ENCODE assay signal across 14 cellular contexts in the genomic region with DNA sequence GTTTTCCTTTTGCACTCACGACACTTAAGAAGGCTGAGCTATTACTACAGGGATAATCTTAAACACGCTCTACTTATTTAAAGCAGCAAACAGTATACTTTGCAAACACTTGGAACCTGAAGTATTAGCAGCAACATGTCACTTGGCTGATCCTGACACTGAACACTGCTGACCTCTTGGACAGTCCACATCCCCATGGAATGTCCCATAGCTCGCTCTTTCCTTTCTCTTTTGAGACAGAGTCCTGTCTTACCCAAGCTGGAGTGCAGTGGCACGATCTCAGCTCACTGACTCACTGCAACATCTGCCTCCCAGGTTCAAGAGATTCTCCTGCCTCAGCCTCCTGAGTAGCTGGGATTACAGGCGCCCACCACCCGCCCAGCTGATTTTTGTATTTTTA. TPM values are rescaled to one million over a fixed set of nuclear protein-coding genes. Genes with fewer than 3 reads are reported as not detected.
DNase-seq lines count a peak whose midpoint lies in the region; ATAC-seq and TF ChIP-seq lines count a peak whose summit lies in the region.
"Had no signal": no experiment of that assay in that cellular context is flagged by ENCODE, and none has a peak within 500 bp of the region (broad histone marks: within the 10 kb centered on the region; RNA-seq: fewer than 3 reads in every experiment).

No MANE protein-coding gene starts in this region.

- 89 to 95% (median 93%) methylated on average over 6 of the region's 6 CpGs for WGBS in spleen, 5 donors

- peak overlapping the region; percentile 35 for H3K27ac ChIP-seq in OCI-LY1 (ENCODE audit: low read depth, low read length, poor library complexity, severe bottlenecking)
- no peak overlapping the region for H3K27ac ChIP-seq in neural progenitor cell
- H3K27ac ChIP-seq in spleen: no peak overlapping the region
- H3K27ac ChIP-seq: C4-2B had no signal

- peaks cover 67% of the 10 kb centered on the region for H3K36me3 ChIP-seq in OCI-LY1 (ENCODE audit: insufficient read depth, low read length)
- H3K36me3 ChIP-seq in neural progenitor cell: no peaks in the 10 kb centered on the region
- H3K36me3 ChIP-seq in spleen: peaks cover 0 to 88% (median 36%) of the 10 kb centered on the region in 6 donors

- DNase-seq in chondrocyte (ENCODE audit: low spot score) (peak; percentile 11), neural progenitor cell (ENCODE audit: low spot score) (no peak), spleen (peak; percentile 15), sciatic nerve (ENCODE audit: low spot score) (no peak), GM13976 (ENCODE audit: low spot score) (no peak)
- DNase-seq in activated CD4-positive, alpha-beta T cell treated with anti-CD3 and anti-CD28 coated beads for 1 hour: no peak
- DNase-seq: CD4-positive, alpha-beta memory T cell; DMS153; DMS79 treated with DMSO at 0.1 percent for 48 hours; EL had no signal

- H3K4me2 ChIP-seq in OCI-LY1 (ENCODE audit: low read length) (no peak overlapping the region), neural progenitor cell (no peak overlapping the region)

- no peaks in the 10 kb centered on the region for H3F3A ChIP-seq in OCI-LY1 (ENCODE audit: insufficient read depth, low read length)
- no peaks in the 10 kb centered on the region for H3F3A ChIP-seq in neural progenitor cell (ENCODE audit: low read depth)

- no peak for ATAC-seq in sciatic nerve

- H3K4me3 ChIP-seq in OCI-LY1 (ENCODE audit: low read depth, low read length, poor library complexity, severe bottlenecking) (no peak overlapping the region), neural progenitor cell (no peak overlapping the region), spleen (no peak overlapping the region)
- H3K4me3 ChIP-seq: HAP-1 had no signal

- H3K27ac Mint-ChIP-seq in chondrocyte (ENCODE audit: unreplicated experiment) (no peak overlapping the region), neural progenitor cell (peak overlapping the region; percentile 53)
- H3K27ac Mint-ChIP-seq: B cell; CD4-positive, alpha-beta memory T cell had no signal

- H3K9ac ChIP-seq in OCI-LY1 (ENCODE audit: low read length) (no peak overlapping the region), neural progenitor cell (no peak overlapping the region)

- no peak overlapping the region for H2AFZ ChIP-seq in OCI-LY1 (ENCODE audit: low read length)
- no peak overlapping the region for H2AFZ ChIP-seq in neural progenitor cell (replicated peaks)

- H3K27me3 Mint-ChIP-seq in chondrocyte (ENCODE audit: low read depth): no peaks in the 10 kb centered on the region
- H3K27me3 Mint-ChIP-seq in neural progenitor cell (ENCODE audit: insufficient read depth, low read depth): no peaks in the 10 kb centered on the region
- H3K27me3 Mint-ChIP-seq: B cell; CD4-positive, alpha-beta memory T cell had no signal

- H3K4me1 Mint-ChIP-seq in chondrocyte (ENCODE audit: low read depth) (no peaks in the 10 kb centered on the region), neural progenitor cell (no peaks in the 10 kb centered on the region)
- H3K4me1 Mint-ChIP-seq: B cell had no signal

- TF ChIP-seq CTCF in OCI-LY1 (IDR thresholded peaks at IDR 0.05; ENCODE audit: low read length): no peak
- TF ChIP-seq CTCF in chondrocyte (IDR thresholded peaks at IDR 0.05): no peak
- TF ChIP-seq CTCF in neural progenitor cell (IDR thresholded peaks at IDR 0.05): no peak
- peak in 1 of 11 experiments; percentile 6 for TF ChIP-seq CTCF in spleen (IDR thresholded peaks at IDR 0.05 in 8 of 11, conservative IDR thresholded peaks at IDR 0.05 in 3 of 11)
- no peak for TF ChIP-seq CTCF in GM13976 (IDR thresholded peaks at IDR 0.05; ENCODE audit: borderline replicate concordance, control extremely low read depth, extremely low read depth, insufficient read depth, missing control alignments)

- intact Hi-C loops in spleen (cut with DNase I; ENCODE audit: low total_unique reads) (no loop called here), sciatic nerve (cut with DNase I) (no loop called here)

- H3K4me1 ChIP-seq in OCI-LY1 (ENCODE audit: insufficient read depth, low read length, severe bottlenecking): peaks cover 8% of the 10 kb centered on the region
- no peaks in the 10 kb centered on the region for H3K4me1 ChIP-seq in neural progenitor cell
- no peaks in the 10 kb centered on the region for H3K4me1 ChIP-seq in spleen
- H3K4me1 ChIP-seq: HAP-1 had no signal

- no peaks in the 10 kb centered on the region for H3K79me2 ChIP-seq in OCI-LY1 (ENCODE audit: insufficient read depth, low read length)
- H3K79me2 ChIP-seq in neural progenitor cell (ENCODE audit: low read depth): peaks cover 4% of the 10 kb centered on the region

- H3K9me3 ChIP-seq in OCI-LY1 (ENCODE audit: low read length): no peaks in the 10 kb centered on the region
- no peaks in the 10 kb centered on the region for H3K9me3 ChIP-seq in neural progenitor cell (ENCODE audit: low read depth)
- H3K9me3 ChIP-seq in spleen: no peaks in the 10 kb centered on the region
- H3K9me3 ChIP-seq: HAP-1 had no signal

- H3K9me2 ChIP-seq in OCI-LY1 (ENCODE audit: low read depth, low read length): no peaks in the 10 kb centered on the region

- no peaks in the 10 kb centered on the region for H3K27me3 ChIP-seq in OCI-LY1 (ENCODE audit: insufficient read depth, low read length)
- no peaks in the 10 kb centered on the region for H3K27me3 ChIP-seq in neural progenitor cell
- no peaks in the 10 kb centered on the region for H3K27me3 ChIP-seq in spleen (replicated peaks in 1 of 7)

- no peaks in the 10 kb centered on the region for H3K9me3 Mint-ChIP-seq in chondrocyte (ENCODE audit: low read depth)
- no peaks in the 10 kb centered on the region for H3K9me3 Mint-ChIP-seq in neural progenitor cell
- H3K9me3 Mint-ChIP-seq: CD4-positive, alpha-beta memory T cell had no signal

- no peaks in the 10 kb centered on the region for H4K20me1 ChIP-seq in OCI-LY1 (ENCODE audit: insufficient read depth, low read length)
- H4K20me1 ChIP-seq in neural progenitor cell (ENCODE audit: low read depth): peaks cover 3% of the 10 kb centered on the region

- in situ Hi-C loops in GM13976 (cut with MboI; ENCODE audit: low sequenced_read_pairs, unreplicated experiment): no loop called here

- H3K36me3 Mint-ChIP-seq in chondrocyte (ENCODE audit: low read depth) (peaks cover 15% of the 10 kb centered on the region), neural progenitor cell (peaks cover 25% of the 10 kb centered on the region)

- no peak for TF ChIP-seq POLR2A in spleen (IDR thresholded peaks at IDR 0.05)

- H3K4me3 Mint-ChIP-seq in chondrocyte (ENCODE audit: unreplicated experiment) (no peak overlapping the region), neural progenitor cell (no peak overlapping the region)
- H3K4me3 Mint-ChIP-seq: B cell; CD4-positive, alpha-beta memory T cell had no signal

RNA-seq across cellular contexts. Expression of a gene that starts 26.4 kb away (rescaled TPM):
- 8.4 to 12.4 TPM (median 10.7 TPM) in 3 replicates for total RNA-seq in chondrocyte
- total RNA-seq in neural progenitor cell (ENCODE audit: low replicate concordance): 24.0 and 24.4 TPM in 2 replicates
- 10 to 100 TPM; 17.2 to 28.1 (median 23.8) TPM for total RNA-seq in spleen
- polyA plus RNA-seq in spleen: 1 to 10 TPM; 3.8 to 6.1 (median 4.7) TPM
- total RNA-seq in sciatic nerve: 17.7 TPM

RNA-seq across cellular contexts. Expression of a gene that starts 26.5 kb away (rescaled TPM):
- total RNA-seq in chondrocyte (56.6 to 92.6 TPM (median 57.6 TPM) in 3 replicates), neural progenitor cell (ENCODE audit: low replicate concordance) (78.5 and 94.4 TPM in 2 replicates), spleen (100 to 1,000 TPM in 1 of 7 donors, 10 to 100 TPM in 6; 25.2 to 101 (median 76.1) TPM), sciatic nerve (83.0 TPM)
- polyA plus RNA-seq in spleen: 10 to 100 TPM; 20.7 to 29.5 (median 24.2) TPM

RNA-seq across cellular contexts. Expression of a gene that starts 41.4 kb away (rescaled TPM):
- 14.6 to 69.2 TPM (median 15.2 TPM) in 3 replicates for total RNA-seq in chondrocyte
- total RNA-seq in neural progenitor cell (ENCODE audit: low replicate concordance): 57.9 and 93.5 TPM in 2 replicates
- 100 to 1,000 TPM in 5 of 7 donors, 10 to 100 TPM in 2; 79.8 to 361 (median 192) TPM for total RNA-seq in spleen
- polyA plus RNA-seq in spleen: 100 to 1,000 TPM in 1 of 3 donors, 10 to 100 TPM in 2; 53.5 to 132 (median 99.5) TPM
- 592 TPM for total RNA-seq in sciatic nerve

Comparison
In these comparisons a context has a peak if more than half of its experiments do, and no peak if none do; other contexts are left out.
1. DNase-seq: peak in chondrocyte (single experiment) and spleen (single experiment); none in neural progenitor cell (single experiment), activated CD4-positive, alpha-beta T cell treated with anti-CD3 and anti-CD28 coated beads for 1 hour (single experiment), sciatic nerve (single experiment) and GM13976 (single experiment).